17 cellular contexts compared by ENCODE assay signal in genomic region chr2:47214385-47214784, GRCh38. TPM values are rescaled to one million over a fixed set of nuclear protein-coding genes. Genes with fewer than 3 reads are reported as not detected.
DNase-seq lines count a peak whose midpoint lies in the region; ATAC-seq, FAIRE-seq and TF ChIP-seq lines count a peak whose summit lies in the region.
"Had no signal": no experiment of that assay in that cellular context is flagged by ENCODE, and none has a peak within 500 bp of the region (broad histone marks: within the 10 kb centered on the region; RNA-seq: fewer than 3 reads in every experiment).

No MANE protein-coding gene starts in this region.

- TF ChIP-seq CTCF in HepG2 (CRISPR knock-in tag; IDR thresholded peaks at IDR 0.05) (no peak), right lobe of liver (IDR thresholded peaks at IDR 0.05) (no peak), WTC11 (IDR thresholded peaks at IDR 0.05) (no peak), H1 (IDR thresholded peaks at IDR 0.05; ENCODE audit: control extremely low read depth in 1 of 3, insufficient read depth in 1 of 3, low read depth in 1 of 3, low read length in 3 of 3) (no peak)

- no peaks in the 10 kb centered on the region for H3K79me1 ChIP-seq in H1 (ENCODE audit: low read depth, low read length)

- CTCF ChIA-PET in HepG2 (lab: Yijun Ruan, JAX; ENCODE audit: low intra/inter-chr PET ratio, low total read pairs): no interaction called here
- CTCF ChIA-PET in WTC11 (lab: Charles Lee): interaction anchor here (0.9 to 2.2 kb wide), 3 partner anchors 13 to 99 kb away, joined by 3 to 4 read pairs (median 3); no protein-coding TSS in a partner anchor
- CTCF ChIA-PET in H1 (lab: Charles Lee; ENCODE audit: partially characterized antibody): interaction anchor here (1.0 to 2.4 kb wide), 5 partner anchors 20 to 109 kb away, joined by 3 to 8 read pairs (median 4); no protein-coding TSS in a partner anchor

- no peaks in the 10 kb centered on the region for H3K79me2 ChIP-seq in HepG2 (ENCODE audit: insufficient read depth, low read length)
- H3K79me2 ChIP-seq in H1 (ENCODE audit: control insufficient read depth in 1 of 2, insufficient read depth in 2 of 2, low read length in 2 of 2): no peaks in the 10 kb centered on the region

- H4K91ac ChIP-seq in H1 (replicated peaks; ENCODE audit: insufficient read length, low read length): no peak overlapping the region

- H3K23me2 ChIP-seq in H1 (ENCODE audit: low read depth, low read length): no peaks in the 10 kb centered on the region

- no TSS peak for BruUV-seq in HepG2 (replicated peaks; lab: Mats Ljungman, UMichigan)

- no peaks in the 10 kb centered on the region for H4K20me1 ChIP-seq in HepG2 (ENCODE audit: insufficient read depth, low read length)
- H4K20me1 ChIP-seq in H1 (replicated peaks in 1 of 2; ENCODE audit: control insufficient read depth in 1 of 2, insufficient read depth in 2 of 2, low read length in 2 of 2): no peaks in the 10 kb centered on the region

- no peak overlapping the region for H3K23ac ChIP-seq in H1 (ENCODE audit: insufficient read length)

- WGBS in HepG2 (ENCODE audit: low lambda C conversion rate): 49% methylated on average over 1 of the region's 1 CpG
- 100% methylated on average over 1 of the region's 1 CpG for WGBS in right lobe of liver (ENCODE audit: insufficient coverage, low coverage, low lambda C conversion rate, missing lambda C conversion rate)
- 78% methylated on average over 1 of the region's 1 CpG; no CpG with 5 or more reads in 1 of the 2 experiments for WGBS in H1 (ENCODE audit: extremely low coverage in 1 of 2, insufficient coverage in 1 of 2, insufficient read length in 1 of 2, insufficient replicate concordance in 2 of 2, low coverage in 1 of 2, low lambda C conversion rate in 2 of 2, missing lambda C conversion rate in 1 of 2), 2 experiments

- peak overlapping the region; percentile 26; the same call in 1 of the 2 replicates for H3K27ac Mint-ChIP-seq in WTC11
- H3K27ac Mint-ChIP-seq: CD4-positive, alpha-beta memory T cell had no signal

- H3K4me3 Mint-ChIP-seq in WTC11: no peak overlapping the region
- H3K4me3 Mint-ChIP-seq: CD4-positive, alpha-beta memory T cell; H9 had no signal

- no peak overlapping the region for H2BK15ac ChIP-seq in H1 (ENCODE audit: low read length)

- H2BK12ac ChIP-seq in H1 (ENCODE audit: low read depth, low read length): no peak overlapping the region

- H2BK20ac ChIP-seq in H1 (ENCODE audit: low read length): no peak overlapping the region

- H3K36me3 ChIP-seq in HepG2 (replicated peaks in 1 of 2; ENCODE audit: control insufficient read depth in 1 of 2, insufficient read depth in 2 of 2, low read length in 2 of 2): no peaks in the 10 kb centered on the region
- H3K36me3 ChIP-seq in right lobe of liver: no peaks in the 10 kb centered on the region
- H3K36me3 ChIP-seq in H1 (ENCODE audit: control insufficient read depth in 2 of 4, insufficient read depth in 4 of 4, low read length in 3 of 4): no peaks in the 10 kb centered on the region

- H3K9ac ChIP-seq in HepG2 (ENCODE audit: insufficient read depth, low read depth, low read length): no peak overlapping the region
- H3K9ac ChIP-seq in H1 (replicated peaks in 1 of 4; ENCODE audit: extremely low read depth in 1 of 4, low read depth in 3 of 4, low read length in 3 of 4): no peak overlapping the region

- no peak overlapping the region for H3K56ac ChIP-seq in H1 (replicated peaks; ENCODE audit: insufficient read length, low read depth, low read length)

- peaks cover 7% of the 10 kb centered on the region for H3K36me3 Mint-ChIP-seq in WTC11
- H3K36me3 Mint-ChIP-seq: CD4-positive, alpha-beta memory T cell had no signal

- POLR2A ChIA-PET in HepG2 (lab: Yijun Ruan, JAX): interaction anchor here (1.3 to 1.8 kb wide), 2 partner anchors 11 to 42 kb away, joined by 3 to 8 read pairs; no protein-coding TSS in a partner anchor
- POLR2A ChIA-PET in WTC11 (lab: Charles Lee): interaction anchor here (1.4 kb wide), 1 partner anchor 13 kb away, joined by 4 read pairs; no protein-coding TSS in a partner anchor
- POLR2A ChIA-PET in H1 (lab: Charles Lee; ENCODE audit: partially characterized antibody): no interaction called here

- no peak overlapping the region for H2AFZ ChIP-seq in HepG2 (ENCODE audit: low read length)
- H2AFZ ChIP-seq in H1 (ENCODE audit: low read length): peak overlapping the region; percentile 27; the same call in 1 of the 2 replicates

- peaks cover 16% of the 10 kb centered on the region for H3K4me1 Mint-ChIP-seq in WTC11
- H3K4me1 Mint-ChIP-seq: CD4-positive, alpha-beta memory T cell had no signal

- H3K9me3 ChIP-seq in HepG2 (ENCODE audit: low read length) (no peaks in the 10 kb centered on the region), right lobe of liver (no peaks in the 10 kb centered on the region), H1 (ENCODE audit: insufficient read depth in 2 of 2, low read depth in 1 of 2, low read length in 1 of 2) (0 out of 4 replicates have a peak, but pooled peaks cover 0 to 2% of the 10 kb centered on the region in 2 experiments)

- no peak overlapping the region for H3K4ac ChIP-seq in H1 (replicated peaks; ENCODE audit: insufficient read length, low read depth, low read length)

- H2BK5ac ChIP-seq in H1 (ENCODE audit: low read depth, low read length): no peak overlapping the region

- no peak overlapping the region for H3K18ac ChIP-seq in H1 (ENCODE audit: extremely low read depth, low read length)

- TF ChIP-seq POLR2A in HepG2 (IDR thresholded peaks at IDR 0.05; ENCODE audit: insufficient read depth in 1 of 2, low read depth in 2 of 2, low read length in 2 of 2): no peak
- no peak for TF ChIP-seq POLR2A in right lobe of liver (IDR thresholded peaks at IDR 0.05)
- TF ChIP-seq POLR2A in H1 (IDR thresholded peaks at IDR 0.05; ENCODE audit: control extremely low read depth in 1 of 2, low read depth in 2 of 2, low read length in 2 of 2): no peak

- no peaks in the 10 kb centered on the region for H3K27me3 Mint-ChIP-seq in WTC11 (ENCODE audit: low read depth)

- H4K5ac ChIP-seq in H1 (ENCODE audit: insufficient read length, low read depth, low read length): no peak overlapping the region

- H4K8ac ChIP-seq in H1 (ENCODE audit: extremely low read depth, insufficient read depth, low read length): no peak overlapping the region

- H3K14ac ChIP-seq in H1 (ENCODE audit: insufficient read length): no peak overlapping the region

- TF ChIP-seq RAD21 in HepG2 (CRISPR knock-in tag; IDR thresholded peaks at IDR 0.05): no peak
- no peak for TF ChIP-seq RAD21 in H1 (IDR thresholded peaks at IDR 0.05 in 1 of 2, conservative IDR thresholded peaks at IDR 0.05 in 1 of 2; ENCODE audit: low read depth in 2 of 2, low read length in 2 of 2)

- in situ Hi-C loops in HepG2 (cut with HindIII; ENCODE audit: extremely low pct_ligation_motif_present, low pct_unique_long_range_greater_than_20kb): no loop called here

- H3K4me2 ChIP-seq in HepG2 (ENCODE audit: low read depth, low read length) (no peak overlapping the region), H1 (ENCODE audit: insufficient read depth in 1 of 2, low read depth in 2 of 2, low read length in 2 of 2) (no peak overlapping the region)

- ATAC-seq in HepG2 (no peak), right lobe of liver (no peak), WTC11 (no peak), HG03565 (IDR thresholded peaks at IDR 0.05; ENCODE audit: unreplicated experiment) (no peak), GM18858 (IDR thresholded peaks at IDR 0.05; ENCODE audit: unreplicated experiment) (no peak)
- ATAC-seq: HCT116 had no signal

- no peak overlapping the region for H3K4me3 ChIP-seq in HepG2 (replicated peaks in 1 of 3; ENCODE audit: insufficient read depth in 1 of 3, low read depth in 2 of 3, low read length in 3 of 3)
- H3K4me3 ChIP-seq in right lobe of liver: no peak overlapping the region
- H3K4me3 ChIP-seq in H1 (ENCODE audit: extremely low read depth in 1 of 4, insufficient read depth in 2 of 4, low read depth in 3 of 4, low read length in 4 of 4): no peak overlapping the region

- no peak overlapping the region for H2AK5ac ChIP-seq in H1 (ENCODE audit: low read depth, low read length)

- no peak for TF ChIP-seq EP300 in HepG2 (IDR thresholded peaks at IDR 0.05; ENCODE audit: low read depth in 2 of 2, low read length in 2 of 2)
- no peak for TF ChIP-seq EP300 in HepG2 (CRISPR knock-in tag; IDR thresholded peaks at IDR 0.05; ENCODE audit: borderline replicate concordance)
- no peak for TF ChIP-seq EP300 in H1 (IDR thresholded peaks at IDR 0.05; ENCODE audit: borderline replicate concordance in 1 of 2, low read depth in 2 of 2, low read length in 2 of 2)

- DNase-seq in HepG2 (ENCODE audit: low spot score): no peak
- DNase-seq in right lobe of liver: no peak
- DNase-seq in WTC11 (ENCODE audit: low spot score): no peak
- no peak for DNase-seq in H1 (ENCODE audit: low read depth in 1 of 2, low spot score in 2 of 2)
- DNase-seq: C1 segment of cervical spinal cord; Calu3; CD4-positive, alpha-beta memory T cell; GF-D8; H9 had no signal

- FAIRE-seq in HepG2 (lab: Jason Lieb, UNC): no peak
- FAIRE-seq in H1 (lab: Jason Lieb, UNC): no peak
- FAIRE-seq: GM12891, GM18507 had no signal

- H3K4me1 ChIP-seq in HepG2 (ENCODE audit: insufficient read depth, low read length): peaks cover 34% of the 10 kb centered on the region
- H3K4me1 ChIP-seq in right lobe of liver: peaks cover 0 to 52% (median 21%) of the 10 kb centered on the region in 4 donors
- H3K4me1 ChIP-seq in H1 (replicated peaks in 1 of 4; ENCODE audit: control insufficient read depth in 3 of 4, insufficient read depth in 4 of 4, low read length in 3 of 4): peaks cover 0 to 2% (median 0%) of the 10 kb centered on the region in 4 experiments; a peak in 1 of 7 replicates

- H2BK120ac ChIP-seq in H1 (replicated peaks; ENCODE audit: low read depth, low read length): no peak overlapping the region

- H3K27me3 ChIP-seq in HepG2 (ENCODE audit: control insufficient read depth in 1 of 2, insufficient read depth in 2 of 2, low read length in 2 of 2) (peaks cover 3 to 18% of the 10 kb centered on the region in 2 experiments; a peak in 3 of 5 replicates), right lobe of liver (no peaks in the 10 kb centered on the region), H1 (replicated peaks in 1 of 4; ENCODE audit: control insufficient read depth in 3 of 4, extremely low read depth in 1 of 4, insufficient read depth in 3 of 4, low read length in 3 of 4) (no peaks in the 10 kb centered on the region)

- intact Hi-C loops in HepG2 (cut with micrococcal nuclease; ENCODE audit: unreplicated experiment): no loop called here
- intact Hi-C loops in right lobe of liver (cut with DNase I): no loop called here

- peaks cover 14% of the 10 kb centered on the region for H3K9me3 Mint-ChIP-seq in WTC11

- no peak overlapping the region for H3K27ac ChIP-seq in HepG2 (ENCODE audit: extremely low read length, insufficient read depth, low read length)
- no peak overlapping the region for H3K27ac ChIP-seq in right lobe of liver
- no peak overlapping the region for H3K27ac ChIP-seq in H1 (ENCODE audit: low read depth, low read length)

RNA-seq across cellular contexts. Expression of gene CALM2, which starts 38.1 kb away (rescaled TPM):
- 1,135 and 1,941 TPM in 2 replicates for total RNA-seq in HepG2 (2016; rRNA removed; fragmentation: Illumina TruSeq; extraction: Trizol)
- 204 and 218 TPM in 2 replicates for total RNA-seq in HepG2 (2016; cell fraction: cytosol; rRNA removed; fragmentation: Illumina TruSeq; extraction: Trizol; ENCODE audit: low read depth)
- 1,133 and 2,031 TPM in 2 replicates for total RNA-seq in HepG2 (2016; cell fraction: insoluble cytoplasmic fraction; rRNA removed; fragmentation: Illumina TruSeq; extraction: Trizol)
- 342 and 376 TPM in 2 replicates for total RNA-seq in HepG2 (2016; cell fraction: membrane; rRNA removed; fragmentation: Illumina TruSeq; extraction: Trizol)
- total RNA-seq in HepG2 (2016; cell fraction: nucleus; rRNA removed; fragmentation: Illumina TruSeq; extraction: Trizol): 391 and 398 TPM in 2 replicates
- polyA plus RNA-seq in HepG2 (2011; rRNA removed): 199 and 375 TPM in 2 replicates
- 180 and 322 TPM in 2 replicates for polyA plus RNA-seq in HepG2 (2011; cell fraction: cytosol; rRNA removed)
- polyA plus RNA-seq in HepG2 (2011; cell fraction: nucleus; rRNA removed): 56.5 and 80.7 TPM in 2 replicates
- polyA plus RNA-seq in HepG2 (2012): 523 and 688 TPM in 2 replicates
- 147 and 158 TPM in 2 replicates for polyA plus RNA-seq in HepG2 (2016; cell fraction: cytosol; fragmentation: Illumina TruSeq; extraction: Trizol; ENCODE audit: low read depth)
- 1,845 and 2,024 TPM in 2 replicates for polyA plus RNA-seq in HepG2 (2016; cell fraction: insoluble cytoplasmic fraction; fragmentation: Illumina TruSeq; extraction: Trizol; ENCODE audit: low read depth)
- 291 and 300 TPM in 2 replicates for polyA plus RNA-seq in HepG2 (2016; cell fraction: membrane; fragmentation: Illumina TruSeq; extraction: Trizol; ENCODE audit: low read depth)
- 648 and 664 TPM in 2 replicates for polyA plus RNA-seq in HepG2 (2016; cell fraction: nucleus; fragmentation: Illumina TruSeq; extraction: Trizol; ENCODE audit: insufficient read depth, low read depth)
- polyA minus RNA-seq in HepG2 (2011; rRNA and poly(A)+ RNA removed; ENCODE audit: low replicate concordance): 41.7 and 64.0 TPM in 2 replicates
- 133 and 146 TPM in 2 replicates for polyA minus RNA-seq in HepG2 (2011; cell fraction: cytosol; rRNA and poly(A)+ RNA removed)
- 169 and 178 TPM in 2 replicates for polyA minus RNA-seq in HepG2 (2011; cell fraction: nucleus; rRNA and poly(A)+ RNA removed)
- total RNA-seq in right lobe of liver: 100 to 1,000 TPM; 130 to 301 (median 227) TPM
- 378 to 418 TPM (median 391 TPM) in 3 replicates for total RNA-seq in WTC11 (2021)
- total RNA-seq in H1 (2021; fragmentation: NEBNext Ultra II Directional; extraction: Animal tissue kit (Norgen Biotek cat#: 25700)): 456 and 476 TPM in 2 replicates
- polyA plus RNA-seq in H1 (2011; rRNA removed): 137 and 333 TPM in 2 replicates
- 433 TPM for polyA plus RNA-seq in H1 (2011; cell fraction: cytosol; rRNA removed)
- polyA plus RNA-seq in H1 (2011; cell fraction: nucleus; rRNA removed): 26.8 TPM
- polyA plus RNA-seq in H1 (2012, experiment 1 of 2): 289 to 574 TPM (median 317 TPM) in 4 replicates
- 276 TPM for polyA plus RNA-seq in H1 (2012, experiment 2 of 2)
- polyA plus RNA-seq in H1 (2013, experiment 1 of 2): 270 TPM
- polyA plus RNA-seq in H1 (2013, experiment 2 of 2): 276 TPM
- 58.3 and 61.2 TPM in 2 replicates for polyA minus RNA-seq in H1 (2011; rRNA and poly(A)+ RNA removed)
- 82.9 TPM for polyA minus RNA-seq in H1 (2011; cell fraction: cytosol; rRNA and poly(A)+ RNA removed)
- polyA minus RNA-seq in H1 (2011; cell fraction: nucleus; rRNA and poly(A)+ RNA removed): 70.2 TPM

RNA-seq across cellular contexts. Expression of gene STPG4, which starts 59.3 kb away (rescaled TPM):
- total RNA-seq in HepG2 (2016; rRNA removed; fragmentation: Illumina TruSeq; extraction: Trizol): 0.15 TPM in 2 replicates
- 0.53 and 1.1 TPM in 2 replicates for total RNA-seq in HepG2 (2016; cell fraction: cytosol; rRNA removed; fragmentation: Illumina TruSeq; extraction: Trizol; ENCODE audit: low read depth)
- 0.28 TPM in 1 of 2 replicates, not detected in the other for total RNA-seq in HepG2 (2016; cell fraction: insoluble cytoplasmic fraction; rRNA removed; fragmentation: Illumina TruSeq; extraction: Trizol)
- 0.34 and 0.71 TPM in 2 replicates for total RNA-seq in HepG2 (2016; cell fraction: membrane; rRNA removed; fragmentation: Illumina TruSeq; extraction: Trizol)
- total RNA-seq in HepG2 (2016; cell fraction: nucleus; rRNA removed; fragmentation: Illumina TruSeq; extraction: Trizol): 0.41 and 0.75 TPM in 2 replicates
- 0.11 and 0.20 TPM in 2 replicates for polyA plus RNA-seq in HepG2 (2011; rRNA removed)
- polyA plus RNA-seq in HepG2 (2011; cell fraction: cytosol; rRNA removed): not detected in 2 replicates
- polyA plus RNA-seq in HepG2 (2011; cell fraction: nucleus; rRNA removed): 0.19 and 0.80 TPM in 2 replicates
- 0.17 and 0.27 TPM in 2 replicates for polyA plus RNA-seq in HepG2 (2012)
- not detected in 2 replicates for polyA plus RNA-seq in HepG2 (2016; cell fraction: cytosol; fragmentation: Illumina TruSeq; extraction: Trizol; ENCODE audit: low read depth)
- not detected in 2 replicates for polyA plus RNA-seq in HepG2 (2016; cell fraction: insoluble cytoplasmic fraction; fragmentation: Illumina TruSeq; extraction: Trizol; ENCODE audit: low read depth)
- polyA plus RNA-seq in HepG2 (2016; cell fraction: membrane; fragmentation: Illumina TruSeq; extraction: Trizol; ENCODE audit: low read depth): not detected in 2 replicates
- polyA plus RNA-seq in HepG2 (2016; cell fraction: nucleus; fragmentation: Illumina TruSeq; extraction: Trizol; ENCODE audit: insufficient read depth, low read depth): not detected in 2 replicates
- 0.23 and 0.32 TPM in 2 replicates for polyA minus RNA-seq in HepG2 (2011; rRNA and poly(A)+ RNA removed; ENCODE audit: low replicate concordance)
- not detected in 2 replicates for polyA minus RNA-seq in HepG2 (2011; cell fraction: cytosol; rRNA and poly(A)+ RNA removed)
- 1.5 and 2.6 TPM in 2 replicates for polyA minus RNA-seq in HepG2 (2011; cell fraction: nucleus; rRNA and poly(A)+ RNA removed)
- total RNA-seq in right lobe of liver: not detected
- total RNA-seq in WTC11 (2021): not detected in 3 replicates
- 0.27 and 0.28 TPM in 2 replicates for total RNA-seq in H1 (2021; fragmentation: NEBNext Ultra II Directional; extraction: Animal tissue kit (Norgen Biotek cat#: 25700))
- polyA plus RNA-seq in H1 (2011; rRNA removed): not detected in 2 replicates
- polyA plus RNA-seq in H1 (2011; cell fraction: cytosol; rRNA removed): not detected
- 0.20 TPM for polyA plus RNA-seq in H1 (2011; cell fraction: nucleus; rRNA removed)
- 0.21 TPM in 1 of 4 replicates, not detected in the others for polyA plus RNA-seq in H1 (2012, experiment 1 of 2)
- polyA plus RNA-seq in H1 (2012, experiment 2 of 2): not detected
- 0.08 TPM for polyA plus RNA-seq in H1 (2013, experiment 1 of 2)
- polyA plus RNA-seq in H1 (2013, experiment 2 of 2): 0.11 TPM
- not detected in 2 replicates for polyA minus RNA-seq in H1 (2011; rRNA and poly(A)+ RNA removed)
- polyA minus RNA-seq in H1 (2011; cell fraction: cytosol; rRNA and poly(A)+ RNA removed): not detected
- polyA minus RNA-seq in H1 (2011; cell fraction: nucleus; rRNA and poly(A)+ RNA removed): 0.90 TPM
- total RNA-seq: Daoy, G401, H4 had no signal
- polyA plus RNA-seq: CD4-positive, alpha-beta memory T cell had no signal
